In the genomic region with DNA sequence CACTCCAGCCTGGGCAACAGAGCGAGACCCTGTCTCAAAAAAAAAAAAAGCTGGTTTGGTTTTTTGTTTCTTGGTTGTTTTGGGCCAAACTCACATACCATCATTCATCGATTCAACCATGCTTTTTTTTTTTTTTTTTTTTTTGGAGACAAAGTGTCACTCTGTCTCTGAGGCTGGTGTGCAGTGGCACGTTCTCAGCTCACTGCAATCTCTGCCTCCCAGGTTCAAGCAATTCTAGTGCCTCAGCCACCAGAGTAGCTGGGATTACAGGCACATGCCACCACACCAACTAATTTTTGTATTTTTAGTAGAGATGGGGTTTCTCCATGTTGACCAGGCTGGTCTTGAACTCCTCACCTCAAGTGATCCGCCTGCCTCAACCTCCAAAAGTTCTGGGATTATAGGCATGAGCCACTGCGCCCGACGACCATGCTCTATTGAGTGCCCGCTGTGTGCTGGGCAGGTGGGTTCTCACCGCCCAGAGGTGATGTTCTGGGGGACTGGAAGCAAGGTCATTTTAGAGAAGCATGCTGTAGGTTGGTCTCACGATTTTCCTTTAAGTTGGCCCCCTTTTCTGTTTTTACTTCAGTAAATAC, we compare ENCODE assay signal across 9 cellular contexts. TPM values are rescaled to one million over a fixed set of nuclear protein-coding genes. Genes with fewer than 3 reads are reported as not detected.
DNase-seq lines count a peak whose midpoint lies in the region; ATAC-seq, FAIRE-seq and TF ChIP-seq lines count a peak whose summit lies in the region.
"Had no signal": no experiment of that assay in that cellular context is flagged by ENCODE, and none has a peak within 500 bp of the region (broad histone marks: within the 10 kb centered on the region; RNA-seq: fewer than 3 reads in every experiment).

No MANE protein-coding gene starts in this region.

- peaks cover 82% of the 10 kb centered on the region for H3F3A ChIP-seq in neural progenitor cell (ENCODE audit: low read depth)

- no peaks in the 10 kb centered on the region for H3K27me3 ChIP-seq in right atrium auricular region
- H3K27me3 ChIP-seq in K562 (ENCODE audit: control insufficient read depth in 2 of 2, insufficient read depth in 2 of 2, low read length in 2 of 2), result no peaks in the 10 kb centered on the region
- H3K27me3 ChIP-seq in neural progenitor cell, result no peaks in the 10 kb centered on the region
- H3K27me3 ChIP-seq in vagina, result no peaks in the 10 kb centered on the region
- H3K27me3 ChIP-seq in Caco-2 (replicated peaks; ENCODE audit: control insufficient read depth, insufficient read depth, low read length), result no peaks in the 10 kb centered on the region

- peak overlapping the region; percentile 72 for H2AFZ ChIP-seq in K562 (ENCODE audit: low read depth, low read length)
- no peak overlapping the region for H2AFZ ChIP-seq in neural progenitor cell (replicated peaks)

- CTCF ChIA-PET in K562 (lab: Yijun Ruan, JAX; ENCODE audit: low intra/inter-chr PET ratio), result no interaction called here
- CTCF ChIA-PET in Caco-2 (lab: Charles Lee), result interaction anchor here (0.8 kb wide), 1 partner anchor 112 kb away, joined by 5 read pairs; no protein-coding TSS in a partner anchor

- H3K36me3 Mint-ChIP-seq in neural progenitor cell (no peaks in the 10 kb centered on the region), Caco-2 (ENCODE audit: insufficient read depth, unreplicated experiment) (peaks cover 7% of the 10 kb centered on the region)

- H3K9ac ChIP-seq in K562 (ENCODE audit: insufficient read depth in 1 of 2, low read depth in 2 of 2, low read length in 2 of 2) (peak overlapping the region in 1 of 2 experiments; percentile 98; a peak in 2 of 4 replicates), neural progenitor cell (no peak overlapping the region)
- H3K9ac ChIP-seq: SK-N-SH had no signal

- no peak for TF ChIP-seq RAD21 in K562 (CRISPR knock-in tag; conservative IDR thresholded peaks at IDR 0.05 in 1 of 2, IDR thresholded peaks at IDR 0.05 in 1 of 2)

- H3K36me3 ChIP-seq in right atrium auricular region (no peaks in the 10 kb centered on the region), K562 (ENCODE audit: control insufficient read depth, insufficient read depth, low read length) (no peaks in the 10 kb centered on the region), neural progenitor cell (no peaks in the 10 kb centered on the region), vagina (no peaks in the 10 kb centered on the region), Caco-2 (ENCODE audit: control insufficient read depth, insufficient read depth, low read length) (no peaks in the 10 kb centered on the region)

- H3K4me1 Mint-ChIP-seq in neural progenitor cell, result peaks cover 61% of the 10 kb centered on the region
- peaks cover 13% of the 10 kb centered on the region for H3K4me1 Mint-ChIP-seq in Caco-2 (ENCODE audit: low read depth, unreplicated experiment)

- H3K27ac ChIP-seq in right atrium auricular region (peak overlapping the region; percentile 99 to 100), K562 (ENCODE audit: extremely low read depth, low read depth, low read length) (peak overlapping the region; percentile 69), neural progenitor cell (no peak overlapping the region), vagina (peak overlapping the region; percentile 99)

- BruUV-seq in K562 (replicated peaks; lab: Mats Ljungman, UMichigan) (no TSS peak), Caco-2 (replicated peaks; lab: Mats Ljungman, UMichigan) (no TSS peak)

- intact Hi-C loops in left cardiac atrium (cut with DNase I), result no loop called here
- intact Hi-C loops in K562 (cut with micrococcal nuclease), result no loop called here
- intact Hi-C loops in vagina (cut with DNase I), result no loop called here
- intact Hi-C loops in Caco-2 (cut with micrococcal nuclease; ENCODE audit: unreplicated experiment), result no loop called here

- H3K4me1 ChIP-seq in right atrium auricular region (peaks cover 0 to 39% of the 10 kb centered on the region in 2 donors), K562 (replicated peaks in 1 of 2; ENCODE audit: control insufficient read depth in 2 of 2, insufficient read depth in 2 of 2, low read length in 2 of 2) (peaks cover 33 to 69% of the 10 kb centered on the region in 2 experiments), neural progenitor cell (peaks cover 26% of the 10 kb centered on the region), vagina (peaks cover 46% of the 10 kb centered on the region), Caco-2 (peaks cover 18% of the 10 kb centered on the region)

- TF ChIP-seq CTCF in right atrium auricular region (IDR thresholded peaks at IDR 0.05) (no peak), K562 (IDR thresholded peaks at IDR 0.05 in 2 of 3, conservative IDR thresholded peaks at IDR 0.05 in 1 of 3; ENCODE audit: insufficient read depth in 2 of 3, low read depth in 1 of 3, low read length in 3 of 3) (no peak), neural progenitor cell (IDR thresholded peaks at IDR 0.05) (no peak), vagina (IDR thresholded peaks at IDR 0.05) (no peak), Caco-2 (IDR thresholded peaks at IDR 0.05; ENCODE audit: insufficient read depth in 1 of 2, low read depth in 1 of 2, low read length in 1 of 2, severe bottlenecking in 1 of 2, unreplicated experiment in 1 of 2) (no peak)

- no peak overlapping the region; the same call in 1 of the 2 replicates for H3K4me2 ChIP-seq in K562 (ENCODE audit: insufficient read depth, low read length)
- no peak overlapping the region for H3K4me2 ChIP-seq in neural progenitor cell
- H3K4me2 ChIP-seq: SK-N-SH had no signal

- H3K9me3 Mint-ChIP-seq in neural progenitor cell, result no peaks in the 10 kb centered on the region
- H3K9me3 Mint-ChIP-seq in Caco-2 (ENCODE audit: unreplicated experiment), result no peaks in the 10 kb centered on the region

- no peak overlapping the region for H3K4me3 ChIP-seq in right atrium auricular region
- H3K4me3 ChIP-seq in K562, result no peak overlapping the region
- H3K4me3 ChIP-seq in neural progenitor cell, result no peak overlapping the region
- H3K4me3 ChIP-seq in vagina, result no peak overlapping the region
- H3K4me3 ChIP-seq in Caco-2 (ENCODE audit: low read depth, low read length), result no peak overlapping the region

- peaks cover 19% of the 10 kb centered on the region; the same call in 2 of the 3 replicates for H3K79me2 ChIP-seq in K562 (ENCODE audit: control insufficient read depth, insufficient read depth, low read length)
- H3K79me2 ChIP-seq in neural progenitor cell (ENCODE audit: low read depth), result no peaks in the 10 kb centered on the region

- H3K9me1 ChIP-seq in K562 (ENCODE audit: control insufficient read depth, insufficient read depth, low read length), result no peaks in the 10 kb centered on the region

- WGBS in K562 (ENCODE audit: insufficient coverage, low coverage, missing lambda C conversion rate), result 67% methylated on average over 9 of the region's 10 CpGs

- H3K9me3 ChIP-seq in right atrium auricular region, result no peaks in the 10 kb centered on the region
- no peaks in the 10 kb centered on the region for H3K9me3 ChIP-seq in K562 (replicated peaks; ENCODE audit: control insufficient read depth, insufficient read depth, low read depth, low read length)
- no peaks in the 10 kb centered on the region for H3K9me3 ChIP-seq in neural progenitor cell (ENCODE audit: low read depth)
- no peaks in the 10 kb centered on the region for H3K9me3 ChIP-seq in vagina
- no peaks in the 10 kb centered on the region for H3K9me3 ChIP-seq in Caco-2
- H3K9me3 ChIP-seq: SK-N-SH had no signal

- FAIRE-seq in K562 (lab: Jason Lieb, UNC), result no peak

- peak overlapping the region; percentile 65 for H3K27ac Mint-ChIP-seq in neural progenitor cell
- H3K27ac Mint-ChIP-seq in Caco-2 (ENCODE audit: unreplicated experiment), result no peak overlapping the region

- no peak for DNase-seq in right atrium auricular region (ENCODE audit: low spot score)
- DNase-seq in left cardiac atrium, result no peak
- DNase-seq in K562 (ENCODE audit: extremely low read depth in 1 of 4, low spot score in 3 of 4), result no peak
- no peak for DNase-seq in neural progenitor cell (ENCODE audit: low spot score)
- no peak for DNase-seq in vagina (ENCODE audit: extremely low spot score in 2 of 2)
- DNase-seq in NCI-H2081 (lab: John Stamatoyannopoulos, UW), result no peak
- no peak for DNase-seq in Caco-2
- DNase-seq in hepatic stellate cell (ENCODE audit: low spot score), result no peak
- DNase-seq: SK-N-SH had no signal

- in situ Hi-C loops in K562 (cut with MboI), result no loop called here

- no peak for TF ChIP-seq EP300 in K562 (IDR thresholded peaks at IDR 0.05; ENCODE audit: low read length)

- no peak for TF ChIP-seq POLR2A in K562 (conservative IDR thresholded peaks at IDR 0.05)
- TF ChIP-seq POLR2A in vagina (IDR thresholded peaks at IDR 0.05), result no peak

- H4K20me1 ChIP-seq in K562 (replicated peaks; ENCODE audit: control insufficient read depth, insufficient read depth, low read length) (no peaks in the 10 kb centered on the region), neural progenitor cell (ENCODE audit: low read depth) (no peaks in the 10 kb centered on the region)

- ATAC-seq in left cardiac atrium (no peak), K562 (no peak)

- peak overlapping the region; percentile 48 for H3K4me3 Mint-ChIP-seq in neural progenitor cell
- H3K4me3 Mint-ChIP-seq in Caco-2 (ENCODE audit: unreplicated experiment), result no peak overlapping the region

- POLR2A ChIA-PET in K562 (lab: Yijun Ruan, JAX) (interaction anchor here (0.6 to 1.4 kb wide), 2 partner anchors 8 to 100 kb away, joined by 3 to 8 read pairs; partner anchors contain the start of gene JUND), Caco-2 (lab: Charles Lee) (interaction anchor here (0.6 to 1.0 kb wide), 3 partner anchors 32 to 81 kb away, joined by 3 to 18 read pairs (median 9); no protein-coding TSS in a partner anchor)

- peaks cover 12% of the 10 kb centered on the region for H3K27me3 Mint-ChIP-seq in neural progenitor cell (ENCODE audit: insufficient read depth, low read depth)
- no peaks in the 10 kb centered on the region for H3K27me3 Mint-ChIP-seq in Caco-2 (ENCODE audit: insufficient read depth, unreplicated experiment)

RNA-seq across cellular contexts. Expression of gene JUND, which starts 8.1 kb away (rescaled TPM):
- total RNA-seq in right atrium auricular region (100 to 1,000 TPM; 240 to 420 TPM), left cardiac atrium (100 to 1,000 TPM; 122 to 169 TPM), K562 (2014; rRNA removed) (279 and 297 TPM in 2 replicates), K562 (2014; rRNA removed; fragmentation: Illumina TruSeq; extraction: Trizol) (17.4 and 22.6 TPM in 2 replicates), K562 (2015; rRNA removed; fragmentation: Illumina TruSeq; extraction: Trizol) (33.1 and 33.7 TPM in 2 replicates), K562 (2021) (245 and 286 TPM in 2 replicates), neural progenitor cell (ENCODE audit: low replicate concordance) (51.7 and 107 TPM in 2 replicates), vagina (531 TPM), Caco-2 (2022) (75.5 and 78.8 TPM in 2 replicates)
- 31.7 and 143 TPM in 2 replicates for total RNA-seq in K562 (2011; cell fraction: chromatin; rRNA removed; ENCODE audit: low replicate concordance)
- total RNA-seq in K562 (2011; cell fraction: nucleolus; rRNA removed), result 201 and 240 TPM in 2 replicates
- total RNA-seq in K562 (2011; cell fraction: nucleoplasm; rRNA removed), result 97.7 and 104 TPM in 2 replicates
- polyA plus RNA-seq in K562 (2011; rRNA removed) (74.2 and 83.0 TPM in 2 replicates), K562 (2014; fragmentation: Illumina TruSeq; extraction: Trizol) (42.3 and 63.5 TPM in 2 replicates), K562 (2014; fragmentation: Nextera tagmentation; extraction: Ambion mirVana) (10 to 100 TPM in 1 of 2 experiments, 1 to 10 TPM in 1; 6.4 to 11.8 TPM), K562 (2014; rRNA removed) (210 and 216 TPM in 2 replicates)
- polyA plus RNA-seq in K562 (2011; cell fraction: cytosol; rRNA removed), result 93.8 and 405 TPM in 2 replicates
- 78.6 and 150 TPM in 2 replicates for polyA plus RNA-seq in K562 (2011; cell fraction: nucleus; rRNA removed)
- polyA plus RNA-seq in K562 (2012), result 73.8 and 111 TPM in 2 replicates
- 27.0 and 65.5 TPM in 2 replicates for polyA minus RNA-seq in K562 (2011; rRNA and poly(A)+ RNA removed)
- polyA minus RNA-seq in K562 (2011; cell fraction: cytosol; rRNA and poly(A)+ RNA removed), result 243 and 277 TPM in 2 replicates
- polyA minus RNA-seq in K562 (2011; cell fraction: nucleus; rRNA and poly(A)+ RNA removed), result 89.5 and 108 TPM in 2 replicates

RNA-seq across cellular contexts. Expression of gene IQCN, which starts 15.3 kb away (rescaled TPM):
- 1 to 10 TPM in 1 of 2 donors, under 1 TPM in 1; 0.52 to 1.5 TPM for total RNA-seq in right atrium auricular region
- 1 to 10 TPM in 1 of 2 donors, under 1 TPM in 1; 0.91 to 1.3 TPM for total RNA-seq in left cardiac atrium
- 0.35 and 0.67 TPM in 2 replicates for total RNA-seq in K562 (2011; cell fraction: chromatin; rRNA removed; ENCODE audit: low replicate concordance)
- 0.17 and 0.39 TPM in 2 replicates for total RNA-seq in K562 (2011; cell fraction: nucleolus; rRNA removed)
- total RNA-seq in K562 (2011; cell fraction: nucleoplasm; rRNA removed), result 0.29 and 0.38 TPM in 2 replicates
- total RNA-seq in K562 (2014; rRNA removed), result 0.04 and 0.05 TPM in 2 replicates
- total RNA-seq in K562 (2014; rRNA removed; fragmentation: Illumina TruSeq; extraction: Trizol), result 0.04 TPM in 1 of 2 replicates, not detected in the other
- 0.04 and 0.07 TPM in 2 replicates for total RNA-seq in K562 (2015; rRNA removed; fragmentation: Illumina TruSeq; extraction: Trizol)
- 0.07 and 0.16 TPM in 2 replicates for total RNA-seq in K562 (2021)
- polyA plus RNA-seq in K562 (2011; rRNA removed), result 0.01 and 0.03 TPM in 2 replicates
- 0.01 TPM in 1 of 2 replicates, not detected in the other for polyA plus RNA-seq in K562 (2011; cell fraction: cytosol; rRNA removed)
- polyA plus RNA-seq in K562 (2011; cell fraction: nucleus; rRNA removed), result 0.06 and 0.33 TPM in 2 replicates
- 0.05 and 0.35 TPM in 2 replicates for polyA plus RNA-seq in K562 (2012)
- polyA plus RNA-seq in K562 (2014; fragmentation: Illumina TruSeq; extraction: Trizol), result 0.01 and 0.03 TPM in 2 replicates
- polyA plus RNA-seq in K562 (2014; fragmentation: Nextera tagmentation; extraction: Ambion mirVana), result not detected
- not detected in 2 replicates for polyA plus RNA-seq in K562 (2014; rRNA removed)
- 0.21 TPM in 1 of 2 replicates, not detected in the other for polyA minus RNA-seq in K562 (2011; rRNA and poly(A)+ RNA removed)
- not detected in 2 replicates for polyA minus RNA-seq in K562 (2011; cell fraction: cytosol; rRNA and poly(A)+ RNA removed)
- polyA minus RNA-seq in K562 (2011; cell fraction: nucleus; rRNA and poly(A)+ RNA removed), result 0.22 and 0.27 TPM in 2 replicates
- 0.11 and 1.4 TPM in 2 replicates for total RNA-seq in neural progenitor cell (ENCODE audit: low replicate concordance)
- total RNA-seq in vagina, result 4.4 TPM
- total RNA-seq in Caco-2 (2022), result 1.5 and 2.1 TPM in 2 replicates

RNA-seq across cellular contexts. Expression of gene LSM4, which starts 33.3 kb away (rescaled TPM):
- total RNA-seq in right atrium auricular region, result 10 to 100 TPM; 68.5 to 97.3 TPM
- total RNA-seq in left cardiac atrium, result 10 to 100 TPM; 68.9 to 79.0 TPM
- 34.5 and 96.0 TPM in 2 replicates for total RNA-seq in K562 (2011; cell fraction: chromatin; rRNA removed; ENCODE audit: low replicate concordance)
- total RNA-seq in K562 (2011; cell fraction: nucleolus; rRNA removed), result 110 and 120 TPM in 2 replicates
- total RNA-seq in K562 (2011; cell fraction: nucleoplasm; rRNA removed), result 70.1 and 74.1 TPM in 2 replicates
- 763 and 822 TPM in 2 replicates for total RNA-seq in K562 (2014; rRNA removed)
- total RNA-seq in K562 (2014; rRNA removed; fragmentation: Illumina TruSeq; extraction: Trizol), result 202 and 208 TPM in 2 replicates
- 273 and 275 TPM in 2 replicates for total RNA-seq in K562 (2015; rRNA removed; fragmentation: Illumina TruSeq; extraction: Trizol)
- 362 and 385 TPM in 2 replicates for total RNA-seq in K562 (2021)
- 188 and 201 TPM in 2 replicates for polyA plus RNA-seq in K562 (2011; rRNA removed)
- 294 and 432 TPM in 2 replicates for polyA plus RNA-seq in K562 (2011; cell fraction: cytosol; rRNA removed)
- polyA plus RNA-seq in K562 (2011; cell fraction: nucleus; rRNA removed), result 206 and 249 TPM in 2 replicates
- 245 and 279 TPM in 2 replicates for polyA plus RNA-seq in K562 (2012)
- 126 and 203 TPM in 2 replicates for polyA plus RNA-seq in K562 (2014; fragmentation: Illumina TruSeq; extraction: Trizol)
- polyA plus RNA-seq in K562 (2014; fragmentation: Nextera tagmentation; extraction: Ambion mirVana), result 10 to 100 TPM; 11.9 to 29.7 TPM
- 674 and 746 TPM in 2 replicates for polyA plus RNA-seq in K562 (2014; rRNA removed)
- polyA minus RNA-seq in K562 (2011; rRNA and poly(A)+ RNA removed), result 38.4 and 39.9 TPM in 2 replicates
- polyA minus RNA-seq in K562 (2011; cell fraction: cytosol; rRNA and poly(A)+ RNA removed), result 64.5 and 67.5 TPM in 2 replicates
- polyA minus RNA-seq in K562 (2011; cell fraction: nucleus; rRNA and poly(A)+ RNA removed), result 48.1 and 57.9 TPM in 2 replicates
- total RNA-seq in neural progenitor cell (ENCODE audit: low replicate concordance), result 440 and 768 TPM in 2 replicates
- 54.3 TPM for total RNA-seq in vagina
- total RNA-seq in Caco-2 (2022), result 184 and 186 TPM in 2 replicates

RNA-seq across cellular contexts. Expression of gene PGPEP1, which starts 50.8 kb away (rescaled TPM):
- total RNA-seq in right atrium auricular region, result 10 to 100 TPM; 16.4 to 20.6 TPM
- total RNA-seq in left cardiac atrium, result 10 to 100 TPM; 27.5 to 34.7 TPM
- 44.2 and 152 TPM in 2 replicates for total RNA-seq in K562 (2011; cell fraction: chromatin; rRNA removed; ENCODE audit: low replicate concordance)
- total RNA-seq in K562 (2011; cell fraction: nucleolus; rRNA removed), result 93.0 and 102 TPM in 2 replicates
- 67.2 and 79.3 TPM in 2 replicates for total RNA-seq in K562 (2011; cell fraction: nucleoplasm; rRNA removed)
- total RNA-seq in K562 (2014; rRNA removed), result 29.5 and 33.8 TPM in 2 replicates
- 32.2 and 33.5 TPM in 2 replicates for total RNA-seq in K562 (2014; rRNA removed; fragmentation: Illumina TruSeq; extraction: Trizol)
- total RNA-seq in K562 (2015; rRNA removed; fragmentation: Illumina TruSeq; extraction: Trizol), result 37.3 and 38.5 TPM in 2 replicates
- 61.7 and 69.6 TPM in 2 replicates for total RNA-seq in K562 (2021)
- 37.8 and 43.0 TPM in 2 replicates for polyA plus RNA-seq in K562 (2011; rRNA removed)
- 33.8 and 35.3 TPM in 2 replicates for polyA plus RNA-seq in K562 (2011; cell fraction: cytosol; rRNA removed)
- polyA plus RNA-seq in K562 (2011; cell fraction: nucleus; rRNA removed), result 40.8 and 54.8 TPM in 2 replicates
- 28.3 and 41.7 TPM in 2 replicates for polyA plus RNA-seq in K562 (2012)
- polyA plus RNA-seq in K562 (2014; fragmentation: Illumina TruSeq; extraction: Trizol), result 36.1 and 36.4 TPM in 2 replicates
- 10 to 100 TPM in 1 of 2 experiments, 1 to 10 TPM in 1; 10.0 to 13.4 TPM for polyA plus RNA-seq in K562 (2014; fragmentation: Nextera tagmentation; extraction: Ambion mirVana)
- polyA plus RNA-seq in K562 (2014; rRNA removed), result 32.1 and 33.5 TPM in 2 replicates
- polyA minus RNA-seq in K562 (2011; rRNA and poly(A)+ RNA removed), result 49.2 and 73.9 TPM in 2 replicates
- 39.5 and 43.2 TPM in 2 replicates for polyA minus RNA-seq in K562 (2011; cell fraction: cytosol; rRNA and poly(A)+ RNA removed)
- polyA minus RNA-seq in K562 (2011; cell fraction: nucleus; rRNA and poly(A)+ RNA removed), result 33.0 and 37.7 TPM in 2 replicates
- 2.1 and 5.7 TPM in 2 replicates for total RNA-seq in neural progenitor cell (ENCODE audit: low replicate concordance)
- 27.5 TPM for total RNA-seq in vagina
- total RNA-seq in Caco-2 (2022), result 25.6 and 26.0 TPM in 2 replicates
